In the genomic region with DNA sequence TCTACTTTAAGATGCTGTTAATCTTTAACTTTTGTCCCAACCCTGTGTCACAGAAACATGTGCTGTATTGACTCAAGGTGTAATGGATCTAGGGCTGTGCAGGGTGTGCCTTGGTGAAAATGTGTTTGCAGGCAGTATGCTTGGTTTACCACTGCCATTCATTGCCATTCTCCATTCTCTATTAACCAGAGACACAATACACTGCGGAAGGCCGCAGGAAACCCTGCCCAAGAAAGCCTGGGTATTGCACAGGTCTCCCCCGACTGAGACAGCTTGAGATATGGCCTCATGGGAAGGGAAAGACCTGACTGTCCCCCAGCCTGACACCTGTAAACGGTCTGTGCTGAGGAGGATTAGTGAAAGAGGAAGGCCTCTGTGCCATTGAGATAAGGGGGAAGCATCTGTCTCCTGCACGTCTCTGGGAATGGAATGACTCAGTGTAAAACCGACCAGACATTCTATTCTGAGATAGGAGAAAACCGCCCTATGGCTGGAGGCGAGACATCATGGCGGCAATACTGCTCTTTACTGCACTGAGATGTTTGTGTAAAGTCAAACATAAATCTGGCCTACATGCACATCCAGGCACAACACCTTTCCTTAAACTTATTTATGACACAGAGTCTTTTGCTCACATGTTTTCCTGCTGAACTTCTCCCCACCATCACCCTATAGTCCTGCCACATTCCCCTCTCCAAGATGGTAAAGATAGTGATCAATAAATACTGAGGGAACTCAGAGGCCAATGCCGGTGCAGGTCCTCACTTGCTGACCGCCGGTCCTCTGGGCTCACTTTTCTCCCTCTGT, we compare ENCODE assay signal across 1 cellular context.
TF ChIP-seq lines count a peak whose summit lies in the region.

No MANE protein-coding gene starts in this region.

TF ChIP-seq in K562, 482 proteins besides CTCF, POLR2A, EP300 and RAD21 (continued from another document and continues in another):
- TF ChIP-seq, protein P1, sequence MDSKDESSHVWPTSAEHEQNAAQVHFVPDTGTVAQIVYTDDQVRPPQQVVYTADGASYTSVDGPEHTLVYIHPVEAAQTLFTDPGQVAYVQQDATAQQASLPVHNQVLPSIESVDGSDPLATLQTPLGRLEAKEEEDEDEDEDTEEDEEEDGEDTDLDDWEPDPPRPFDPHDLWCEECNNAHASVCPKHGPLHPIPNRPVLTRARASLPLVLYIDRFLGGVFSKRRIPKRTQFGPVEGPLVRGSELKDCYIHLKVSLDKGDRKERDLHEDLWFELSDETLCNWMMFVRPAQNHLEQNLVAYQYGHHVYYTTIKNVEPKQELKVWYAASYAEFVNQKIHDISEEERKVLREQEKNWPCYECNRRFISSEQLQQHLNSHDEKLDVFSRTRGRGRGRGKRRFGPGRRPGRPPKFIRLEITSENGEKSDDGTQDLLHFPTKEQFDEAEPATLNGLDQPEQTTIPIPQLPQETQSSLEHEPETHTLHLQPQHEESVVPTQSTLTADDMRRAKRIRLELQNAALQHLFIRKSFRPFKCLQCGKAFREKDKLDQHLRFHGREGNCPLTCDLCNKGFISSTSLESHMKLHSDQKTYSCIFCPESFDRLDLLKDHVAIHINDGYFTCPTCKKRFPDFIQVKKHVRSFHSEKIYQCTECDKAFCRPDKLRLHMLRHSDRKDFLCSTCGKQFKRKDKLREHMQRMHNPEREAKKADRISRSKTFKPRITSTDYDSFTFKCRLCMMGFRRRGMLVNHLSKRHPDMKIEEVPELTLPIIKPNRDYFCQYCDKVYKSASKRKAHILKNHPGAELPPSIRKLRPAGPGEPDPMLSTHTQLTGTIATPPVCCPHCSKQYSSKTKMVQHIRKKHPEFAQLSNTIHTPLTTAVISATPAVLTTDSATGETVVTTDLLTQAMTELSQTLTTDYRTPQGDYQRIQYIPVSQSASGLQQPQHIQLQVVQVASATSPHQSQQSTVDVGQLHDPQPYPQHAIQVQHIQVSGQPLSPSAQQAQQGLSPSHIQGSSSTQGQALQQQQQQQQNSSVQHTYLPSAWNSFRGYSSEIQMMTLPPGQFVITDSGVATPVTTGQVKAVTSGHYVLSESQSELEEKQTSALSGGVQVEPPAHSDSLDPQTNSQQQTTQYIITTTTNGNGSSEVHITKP (IDR thresholded peaks at IDR 0.05; ENCODE audit: partially characterized antibody) = peak; percentile 59
- TF ChIP-seq FOS (IDR thresholded peaks at IDR 0.05; ENCODE audit: extremely low read depth, insufficient read length) (no peak), PCBP1 (IDR thresholded peaks at IDR 0.05; ENCODE audit: low read depth, low read length, poor library complexity, severe bottlenecking) (no peak), ETV1 (tag; conservative IDR thresholded peaks at IDR 0.05; ENCODE audit: low read depth) (peak; percentile 84), HMG20A (CRISPR knock-in tag; conservative IDR thresholded peaks at IDR 0.05) (no peak), ZNF764 (CRISPR knock-in tag; IDR thresholded peaks at IDR 0.05; ENCODE audit: low read depth) (no peak), FOSL1 (tag; conservative IDR thresholded peaks at IDR 0.05) (peak; percentile 93), PYGO2 (tag; IDR thresholded peaks at IDR 0.05) (0 out of 2 replicates have a peak, but pooled peaks have one; percentile 38), ZNF551 (CRISPR knock-in tag; IDR thresholded peaks at IDR 0.05) (no peak), HDAC3 (IDR thresholded peaks at IDR 0.05; ENCODE audit: borderline replicate concordance, partially characterized antibody) (peak; percentile 98), SAP30 (IDR thresholded peaks at IDR 0.05; ENCODE audit: borderline replicate concordance, insufficient read depth, low read depth, low read length, poor library complexity, severe bottlenecking) (no peak), ZNF124 (CRISPR knock-in tag; IDR thresholded peaks at IDR 0.05) (no peak), OTX1 (CRISPR knock-in tag; IDR thresholded peaks at IDR 0.05) (peak; percentile 85), RAD51 (IDR thresholded peaks at IDR 0.05; ENCODE audit: borderline replicate concordance, low read depth) (0 out of 2 replicates have a peak, but pooled peaks have one; percentile 20), ZNF41 (CRISPR knock-in tag; conservative IDR thresholded peaks at IDR 0.05) (peak; percentile 81), ZFP30 (CRISPR knock-in tag; IDR thresholded peaks at IDR 0.05; ENCODE audit: borderline replicate concordance) (no peak), TEAD2 (tag; IDR thresholded peaks at IDR 0.05) (peak; percentile 58; the same call in 1 of the 2 replicates), ZNF668 (CRISPR knock-in tag; IDR thresholded peaks at IDR 0.05) (no peak), CAMTA2 (CRISPR knock-in tag; conservative IDR thresholded peaks at IDR 0.05) (no peak), HMGN3 (IDR thresholded peaks at IDR 0.05; ENCODE audit: borderline replicate concordance, extremely low read depth, insufficient read length, low read depth, low read length) (peak; percentile 85), MIER1 (IDR thresholded peaks at IDR 0.05; ENCODE audit: low read depth) (no peak), SMC3 (conservative IDR thresholded peaks at IDR 0.05; ENCODE audit: insufficient read depth, low read depth, low read length) (no peak), SMAD2 (IDR thresholded peaks at IDR 0.05; ENCODE audit: low read depth, low read length) (no peak), SMARCE1 (IDR thresholded peaks at IDR 0.05) (peak; percentile 97), BHLHE40 (IDR thresholded peaks at IDR 0.05; ENCODE audit: low read length) (peak; percentile 89), ZNF316 (IDR thresholded peaks at IDR 0.05) (peak; percentile 87), ZFP36 (IDR thresholded peaks at IDR 0.05; ENCODE audit: low read depth, low read length, partially characterized antibody) (no peak), ETS2 (tag; IDR thresholded peaks at IDR 0.05; ENCODE audit: borderline replicate concordance, poor library complexity, severe bottlenecking) (no peak), MCM5 (IDR thresholded peaks at IDR 0.05; ENCODE audit: low read depth) (no peak), EHMT2 (IDR thresholded peaks at IDR 0.05) (0 out of 2 replicates have a peak, but pooled peaks have one; percentile 36)
- TF ChIP-seq, protein P2, sequence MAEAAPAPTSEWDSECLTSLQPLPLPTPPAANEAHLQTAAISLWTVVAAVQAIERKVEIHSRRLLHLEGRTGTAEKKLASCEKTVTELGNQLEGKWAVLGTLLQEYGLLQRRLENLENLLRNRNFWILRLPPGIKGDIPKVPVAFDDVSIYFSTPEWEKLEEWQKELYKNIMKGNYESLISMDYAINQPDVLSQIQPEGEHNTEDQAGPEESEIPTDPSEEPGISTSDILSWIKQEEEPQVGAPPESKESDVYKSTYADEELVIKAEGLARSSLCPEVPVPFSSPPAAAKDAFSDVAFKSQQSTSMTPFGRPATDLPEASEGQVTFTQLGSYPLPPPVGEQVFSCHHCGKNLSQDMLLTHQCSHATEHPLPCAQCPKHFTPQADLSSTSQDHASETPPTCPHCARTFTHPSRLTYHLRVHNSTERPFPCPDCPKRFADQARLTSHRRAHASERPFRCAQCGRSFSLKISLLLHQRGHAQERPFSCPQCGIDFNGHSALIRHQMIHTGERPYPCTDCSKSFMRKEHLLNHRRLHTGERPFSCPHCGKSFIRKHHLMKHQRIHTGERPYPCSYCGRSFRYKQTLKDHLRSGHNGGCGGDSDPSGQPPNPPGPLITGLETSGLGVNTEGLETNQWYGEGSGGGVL (CRISPR knock-in tag; IDR thresholded peaks at IDR 0.05) = peak; percentile 62; the same call in 1 of the 2 replicates
- TF ChIP-seq, protein P3, sequence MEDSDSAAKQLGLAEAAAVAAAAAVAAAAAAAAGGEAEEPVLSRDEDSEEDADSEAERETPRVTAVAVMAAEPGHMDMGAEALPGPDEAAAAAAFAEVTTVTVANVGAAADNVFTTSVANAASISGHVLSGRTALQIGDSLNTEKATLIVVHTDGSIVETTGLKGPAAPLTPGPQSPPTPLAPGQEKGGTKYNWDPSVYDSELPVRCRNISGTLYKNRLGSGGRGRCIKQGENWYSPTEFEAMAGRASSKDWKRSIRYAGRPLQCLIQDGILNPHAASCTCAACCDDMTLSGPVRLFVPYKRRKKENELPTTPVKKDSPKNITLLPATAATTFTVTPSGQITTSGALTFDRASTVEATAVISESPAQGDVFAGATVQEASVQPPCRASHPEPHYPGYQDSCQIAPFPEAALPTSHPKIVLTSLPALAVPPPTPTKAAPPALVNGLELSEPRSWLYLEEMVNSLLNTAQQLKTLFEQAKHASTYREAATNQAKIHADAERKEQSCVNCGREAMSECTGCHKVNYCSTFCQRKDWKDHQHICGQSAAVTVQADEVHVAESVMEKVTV (CRISPR knock-in tag; IDR thresholded peaks at IDR 0.05) = no peak
- TF ChIP-seq, protein P4, sequence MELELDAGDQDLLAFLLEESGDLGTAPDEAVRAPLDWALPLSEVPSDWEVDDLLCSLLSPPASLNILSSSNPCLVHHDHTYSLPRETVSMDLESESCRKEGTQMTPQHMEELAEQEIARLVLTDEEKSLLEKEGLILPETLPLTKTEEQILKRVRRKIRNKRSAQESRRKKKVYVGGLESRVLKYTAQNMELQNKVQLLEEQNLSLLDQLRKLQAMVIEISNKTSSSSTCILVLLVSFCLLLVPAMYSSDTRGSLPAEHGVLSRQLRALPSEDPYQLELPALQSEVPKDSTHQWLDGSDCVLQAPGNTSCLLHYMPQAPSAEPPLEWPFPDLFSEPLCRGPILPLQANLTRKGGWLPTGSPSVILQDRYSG (tag; conservative IDR thresholded peaks at IDR 0.05; ENCODE audit: low read depth) = peak; percentile 91
- TF ChIP-seq, protein P5, sequence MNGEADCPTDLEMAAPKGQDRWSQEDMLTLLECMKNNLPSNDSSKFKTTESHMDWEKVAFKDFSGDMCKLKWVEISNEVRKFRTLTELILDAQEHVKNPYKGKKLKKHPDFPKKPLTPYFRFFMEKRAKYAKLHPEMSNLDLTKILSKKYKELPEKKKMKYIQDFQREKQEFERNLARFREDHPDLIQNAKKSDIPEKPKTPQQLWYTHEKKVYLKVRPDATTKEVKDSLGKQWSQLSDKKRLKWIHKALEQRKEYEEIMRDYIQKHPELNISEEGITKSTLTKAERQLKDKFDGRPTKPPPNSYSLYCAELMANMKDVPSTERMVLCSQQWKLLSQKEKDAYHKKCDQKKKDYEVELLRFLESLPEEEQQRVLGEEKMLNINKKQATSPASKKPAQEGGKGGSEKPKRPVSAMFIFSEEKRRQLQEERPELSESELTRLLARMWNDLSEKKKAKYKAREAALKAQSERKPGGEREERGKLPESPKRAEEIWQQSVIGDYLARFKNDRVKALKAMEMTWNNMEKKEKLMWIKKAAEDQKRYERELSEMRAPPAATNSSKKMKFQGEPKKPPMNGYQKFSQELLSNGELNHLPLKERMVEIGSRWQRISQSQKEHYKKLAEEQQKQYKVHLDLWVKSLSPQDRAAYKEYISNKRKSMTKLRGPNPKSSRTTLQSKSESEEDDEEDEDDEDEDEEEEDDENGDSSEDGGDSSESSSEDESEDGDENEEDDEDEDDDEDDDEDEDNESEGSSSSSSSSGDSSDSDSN (IDR thresholded peaks at IDR 0.05; ENCODE audit: borderline replicate concordance in 1 of 2, low read depth in 2 of 2, low read length in 2 of 2) = peak in 1 of 2 experiments; percentile 47; a peak in 1 of 4 replicates
- TF ChIP-seq, protein P6, sequence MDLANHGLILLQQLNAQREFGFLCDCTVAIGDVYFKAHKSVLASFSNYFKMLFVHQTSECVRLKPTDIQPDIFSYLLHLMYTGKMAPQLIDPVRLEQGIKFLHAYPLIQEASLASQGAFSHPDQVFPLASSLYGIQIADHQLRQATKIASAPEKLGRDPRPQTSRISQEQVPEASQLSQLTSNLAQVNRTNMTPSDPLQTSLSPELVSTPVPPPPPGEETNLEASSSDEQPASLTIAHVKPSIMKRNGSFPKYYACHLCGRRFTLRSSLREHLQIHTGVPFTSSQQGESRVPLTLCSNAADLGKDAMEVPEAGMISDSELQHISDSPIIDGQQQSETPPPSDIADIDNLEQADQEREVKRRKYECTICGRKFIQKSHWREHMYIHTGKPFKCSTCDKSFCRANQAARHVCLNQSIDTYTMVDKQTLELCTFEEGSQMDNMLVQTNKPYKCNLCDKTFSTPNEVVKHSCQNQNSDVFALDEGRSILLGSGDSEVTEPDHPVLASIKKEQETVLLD (IDR thresholded peaks at IDR 0.05) = no peak; the same call in none of the 2 replicates
- TF ChIP-seq, protein P7, sequence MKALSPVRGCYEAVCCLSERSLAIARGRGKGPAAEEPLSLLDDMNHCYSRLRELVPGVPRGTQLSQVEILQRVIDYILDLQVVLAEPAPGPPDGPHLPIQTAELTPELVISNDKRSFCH (CRISPR knock-in tag; IDR thresholded peaks at IDR 0.05) = no peak
- TF ChIP-seq, protein P7 (tag; IDR thresholded peaks at IDR 0.05) = peak; percentile 78
- TF ChIP-seq, protein P8, sequence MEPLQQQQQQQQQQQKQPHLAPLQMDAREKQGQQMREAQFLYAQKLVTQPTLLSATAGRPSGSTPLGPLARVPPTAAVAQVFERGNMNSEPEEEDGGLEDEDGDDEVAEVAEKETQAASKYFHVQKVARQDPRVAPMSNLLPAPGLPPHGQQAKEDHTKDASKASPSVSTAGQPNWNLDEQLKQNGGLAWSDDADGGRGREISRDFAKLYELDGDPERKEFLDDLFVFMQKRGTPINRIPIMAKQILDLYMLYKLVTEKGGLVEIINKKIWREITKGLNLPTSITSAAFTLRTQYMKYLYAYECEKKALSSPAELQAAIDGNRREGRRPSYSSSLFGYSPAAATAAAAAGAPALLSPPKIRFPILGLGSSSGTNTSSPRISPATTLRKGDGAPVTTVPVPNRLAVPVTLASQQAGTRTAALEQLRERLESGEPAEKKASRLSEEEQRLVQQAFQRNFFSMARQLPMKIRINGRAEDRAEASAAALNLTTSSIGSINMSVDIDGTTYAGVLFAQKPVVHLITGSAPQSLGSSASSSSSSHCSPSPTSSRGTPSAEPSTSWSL (CRISPR knock-in tag; IDR thresholded peaks at IDR 0.05; ENCODE audit: borderline replicate concordance) = peak; percentile 49; the same call in 1 of the 2 replicates
